ENCODE assay signal across 21 cellular contexts in the genomic region with DNA sequence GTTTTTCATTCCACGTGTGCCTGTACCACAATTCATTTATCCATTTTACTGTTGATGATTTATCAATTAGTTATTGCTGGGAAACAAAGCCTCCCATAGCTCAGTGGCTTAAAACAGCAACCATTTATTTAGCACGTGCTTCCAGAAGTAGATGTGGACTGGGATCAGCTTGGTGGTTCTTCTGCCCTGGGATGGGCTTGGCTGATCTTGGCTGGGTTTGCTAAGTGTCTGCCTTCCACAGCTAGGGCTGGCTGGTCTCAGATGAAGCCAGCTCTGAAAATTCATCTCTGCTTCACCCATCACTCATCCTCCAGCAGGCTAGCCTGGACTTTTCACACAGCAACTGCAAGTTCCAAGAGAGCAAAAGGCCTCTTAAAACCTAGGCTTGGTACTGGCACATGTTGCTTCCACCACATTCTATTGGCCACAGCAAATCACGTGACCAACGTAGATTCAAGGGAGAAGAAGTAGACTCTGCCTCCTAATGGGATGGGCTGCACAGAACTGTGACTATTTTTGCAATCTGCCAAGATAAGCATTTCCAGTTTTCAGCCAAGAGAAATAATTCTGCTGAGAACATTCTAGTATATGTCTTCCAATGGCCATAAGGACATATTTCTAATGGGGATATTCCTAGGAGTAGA.
DNase-seq lines count a peak whose midpoint lies in the region; ATAC-seq, FAIRE-seq and TF ChIP-seq lines count a peak whose summit lies in the region.
"Had no signal": no experiment of that assay in that cellular context is flagged by ENCODE, and none has a peak within 500 bp of the region (broad histone marks: within the 10 kb centered on the region; RNA-seq: fewer than 3 reads in every experiment).

No MANE protein-coding gene starts in this region.

- no peak overlapping the region for H3K4me2 ChIP-seq in HepG2 (ENCODE audit: low read depth, low read length)
- H3K4me2 ChIP-seq: KMS-11 had no signal

- no peak overlapping the region for H3K4me3 ChIP-seq in HepG2 (replicated peaks in 1 of 3; ENCODE audit: insufficient read depth in 1 of 3, low read depth in 2 of 3, low read length in 3 of 3)
- H3K4me3 ChIP-seq in right lobe of liver: no peak overlapping the region
- H3K4me3 ChIP-seq in astrocyte of the spinal cord (ENCODE audit: low read depth, low read length): no peak overlapping the region
- no peak overlapping the region for H3K4me3 ChIP-seq in fibroblast of the aortic adventitia (ENCODE audit: low read depth, low read length)
- H3K4me3 ChIP-seq: Peyer's patch, SJSA1 had no signal

- no peak overlapping the region for H2AFZ ChIP-seq in HepG2 (ENCODE audit: low read length)

- TF ChIP-seq CTCF in HepG2 (CRISPR knock-in tag; IDR thresholded peaks at IDR 0.05): no peak
- TF ChIP-seq CTCF in right lobe of liver (IDR thresholded peaks at IDR 0.05): no peak
- no peak for TF ChIP-seq CTCF in astrocyte of the spinal cord (IDR thresholded peaks at IDR 0.05; ENCODE audit: low read depth, low read length)
- TF ChIP-seq CTCF in fibroblast of the aortic adventitia (IDR thresholded peaks at IDR 0.05; ENCODE audit: insufficient read depth, low read length): no peak

- CTCF ChIA-PET in HepG2 (lab: Yijun Ruan, JAX; ENCODE audit: low intra/inter-chr PET ratio, low total read pairs): no interaction called here

- peaks cover 56% of the 10 kb centered on the region for H3K4me1 ChIP-seq in HepG2 (ENCODE audit: insufficient read depth, low read length)
- H3K4me1 ChIP-seq in right lobe of liver: no peaks in the 10 kb centered on the region
- H3K4me1 ChIP-seq: Peyer's patch had no signal

- intact Hi-C loops in HepG2 (cut with micrococcal nuclease; ENCODE audit: unreplicated experiment): no loop called here
- intact Hi-C loops in right lobe of liver (cut with DNase I): no loop called here

- TF ChIP-seq EP300 in HepG2 (IDR thresholded peaks at IDR 0.05; ENCODE audit: low read depth in 2 of 2, low read length in 2 of 2) (no peak), HepG2 (CRISPR knock-in tag; IDR thresholded peaks at IDR 0.05; ENCODE audit: borderline replicate concordance) (no peak)

- no peak for ATAC-seq in HepG2
- no peak for ATAC-seq in right lobe of liver
- no peak for ATAC-seq in GM21717 (IDR thresholded peaks at IDR 0.05; ENCODE audit: unreplicated experiment)
- ATAC-seq: CD8-positive, alpha-beta T cell had no signal

- POLR2A ChIA-PET in HepG2 (lab: Yijun Ruan, JAX): no interaction called here

- H3K27me3 ChIP-seq in HepG2 (ENCODE audit: control insufficient read depth in 1 of 2, insufficient read depth in 2 of 2, low read length in 2 of 2) (peaks cover 0 to 20% of the 10 kb centered on the region in 2 experiments; a peak in 2 of 5 replicates), right lobe of liver (no peaks in the 10 kb centered on the region)
- H3K27me3 ChIP-seq: Peyer's patch, SJSA1 had no signal

- no peak overlapping the region for H3K9ac ChIP-seq in HepG2 (ENCODE audit: insufficient read depth, low read depth, low read length)
- H3K9ac ChIP-seq: KMS-11 had no signal

- no TSS peak for BruUV-seq in HepG2 (replicated peaks; lab: Mats Ljungman, UMichigan)

- no peak for FAIRE-seq in HepG2 (lab: Jason Lieb, UNC)
- FAIRE-seq: GM12891 had no signal

- TF ChIP-seq RAD21 in HepG2 (CRISPR knock-in tag; IDR thresholded peaks at IDR 0.05): no peak

- H3K9me3 ChIP-seq in HepG2 (ENCODE audit: low read length): peaks cover 5% of the 10 kb centered on the region; the same call in 1 of the 2 replicates
- no peaks in the 10 kb centered on the region for H3K9me3 ChIP-seq in right lobe of liver
- H3K9me3 ChIP-seq: Peyer's patch, SJSA1 had no signal

- no peaks in the 10 kb centered on the region for H4K20me1 ChIP-seq in HepG2 (ENCODE audit: insufficient read depth, low read length)

- 51% methylated on average over 4 of the region's 4 CpGs for WGBS in HepG2 (ENCODE audit: low lambda C conversion rate)
- 69% methylated on average over 4 of the region's 4 CpGs for WGBS in right lobe of liver (ENCODE audit: insufficient coverage, low coverage, low lambda C conversion rate, missing lambda C conversion rate)

- H3K36me3 ChIP-seq in HepG2 (replicated peaks in 1 of 2; ENCODE audit: control insufficient read depth in 1 of 2, insufficient read depth in 2 of 2, low read length in 2 of 2) (no peaks in the 10 kb centered on the region), right lobe of liver (no peaks in the 10 kb centered on the region)
- H3K36me3 ChIP-seq: Peyer's patch, SJSA1 had no signal

- in situ Hi-C loops in HepG2 (cut with HindIII; ENCODE audit: extremely low pct_ligation_motif_present, low pct_unique_long_range_greater_than_20kb): no loop called here
- in situ Hi-C loops in astrocyte of the spinal cord (cut with HindIII; ENCODE audit: low sequenced_read_pairs): no loop called here

- H3K79me2 ChIP-seq in HepG2 (ENCODE audit: insufficient read depth, low read length): no peaks in the 10 kb centered on the region

- TF ChIP-seq POLR2A in HepG2 (IDR thresholded peaks at IDR 0.05; ENCODE audit: insufficient read depth in 1 of 2, low read depth in 2 of 2, low read length in 2 of 2) (no peak), right lobe of liver (IDR thresholded peaks at IDR 0.05) (no peak)

- DNase-seq in HepG2 (ENCODE audit: low spot score) (no peak), right lobe of liver (no peak), astrocyte of the spinal cord (ENCODE audit: low read depth, low spot score) (peak; percentile 5), fibroblast of the aortic adventitia (ENCODE audit: low read depth) (peak; percentile 81), NCI-H345 (lab: John Stamatoyannopoulos, UW) (no peak), activated T-cell treated with anti-CD3 and anti-CD28 coated beads for 4 hours (no peak)
- no peak for DNase-seq in activated naive CD4-positive, alpha-beta T cell treated with anti-CD3 and anti-CD28 coated beads, Interleukin-2, amount 50 U/mL, for 16 hours
- DNase-seq: 8988T; AML-193; C1 segment of cervical spinal cord; CD8-positive, alpha-beta T cell; DND-41; NCI-H1105 treated with DMSO at 0.1 percent for 48 hours; NCI-H2029 treated with DMSO at 0.1 percent for 48 hours; NCI-H226; NCI-H524 treated with DMSO at 0.1 percent for 48 hours; Peyer's patch had no signal

- no peak overlapping the region for H3K27ac ChIP-seq in HepG2 (ENCODE audit: extremely low read length, insufficient read depth, low read length)
- no peak overlapping the region for H3K27ac ChIP-seq in right lobe of liver
- H3K27ac ChIP-seq: KMS-11, Peyer's patch, SJSA1 had no signal

TF ChIP-seq in HepG2, 621 proteins besides CTCF, POLR2A, EP300 and RAD21 (continues in another document):
- TF ChIP-seq, protein P1, sequence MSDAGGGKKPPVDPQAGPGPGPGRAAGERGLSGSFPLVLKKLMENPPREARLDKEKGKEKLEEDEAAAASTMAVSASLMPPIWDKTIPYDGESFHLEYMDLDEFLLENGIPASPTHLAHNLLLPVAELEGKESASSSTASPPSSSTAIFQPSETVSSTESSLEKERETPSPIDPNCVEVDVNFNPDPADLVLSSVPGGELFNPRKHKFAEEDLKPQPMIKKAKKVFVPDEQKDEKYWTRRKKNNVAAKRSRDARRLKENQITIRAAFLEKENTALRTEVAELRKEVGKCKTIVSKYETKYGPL (CRISPR knock-in tag; IDR thresholded peaks at IDR 0.05): no peak
- TF ChIP-seq ZNF331 (CRISPR knock-in tag; IDR thresholded peaks at IDR 0.05): peak; percentile 98
- no peak for TF ChIP-seq HMGXB4 (CRISPR knock-in tag; IDR thresholded peaks at IDR 0.05; ENCODE audit: borderline replicate concordance in 1 of 2, low read depth in 1 of 2)
- TF ChIP-seq EEA1 (CRISPR knock-in tag; IDR thresholded peaks at IDR 0.05; ENCODE audit: borderline replicate concordance): no peak
- no peak for TF ChIP-seq FUBP1 (CRISPR knock-in tag; IDR thresholded peaks at IDR 0.05; ENCODE audit: borderline replicate concordance)
- TF ChIP-seq CCAR2 (optimal IDR thresholded peaks at IDR 0.05; ENCODE audit: low read depth, low read length): no peak
- TF ChIP-seq ZFP37 (CRISPR knock-in tag; IDR thresholded peaks at IDR 0.05; ENCODE audit: borderline replicate concordance): no peak
- no peak for TF ChIP-seq RFX1 (IDR thresholded peaks at IDR 0.05)

Comparison
In these comparisons a context has a peak if more than half of its experiments do, and no peak if none do; other contexts are left out.
1. DNase-seq: peak in astrocyte of the spinal cord (single experiment) and fibroblast of the aortic adventitia (single experiment); none in HepG2 (single experiment), right lobe of liver (0 of 3), activated naive CD4-positive, alpha-beta T cell treated with anti-CD3 and anti-CD28 coated beads, Interleukin-2, amount 50 U/mL, for 16 hours (single experiment), NCI-H345 (single experiment) and activated T-cell treated with anti-CD3 and anti-CD28 coated beads for 4 hours (single experiment).